Comparison of ENCODE assay signal across 27 cellular contexts in the genomic region with DNA sequence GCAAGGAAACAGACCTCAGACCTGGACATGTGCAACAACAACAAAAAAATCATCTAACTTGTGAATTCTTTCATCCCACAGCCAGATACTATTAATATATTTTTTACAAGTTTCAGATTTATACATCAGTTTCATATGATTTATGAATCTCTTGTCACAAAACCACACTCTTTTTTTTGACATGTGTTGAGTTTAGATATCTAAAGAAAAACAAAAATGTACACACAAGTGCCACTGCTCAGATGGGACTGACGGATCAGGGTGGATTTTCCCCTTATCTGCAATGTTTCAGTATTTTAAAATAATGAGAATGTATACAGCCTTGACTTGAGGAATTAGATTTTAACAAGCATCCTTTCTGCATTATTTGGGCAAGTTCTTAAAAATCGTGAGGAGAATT.
"Had no signal": no experiment of that assay in that cellular context is flagged by ENCODE, and none has a peak within 500 bp of the region (broad histone marks: within the 10 kb centered on the region; RNA-seq: fewer than 3 reads in every experiment).

No MANE protein-coding gene starts in this region.

- H3K27me3 ChIP-seq: brain microvascular endothelial cell, dorsolateral prefrontal cortex, esophagus muscularis mucosa, foreskin keratinocyte, gastrocnemius medialis, heart left ventricle had no signal

- FAIRE-seq: astrocyte, bronchial epithelial cell had no signal

- H3K9me3 ChIP-seq: esophagus muscularis mucosa, gastrocnemius medialis, heart left ventricle had no signal

- H3K27ac ChIP-seq: brain microvascular endothelial cell, coronary artery, dorsolateral prefrontal cortex, esophagus muscularis mucosa, foreskin keratinocyte, gastrocnemius medialis, heart left ventricle had no signal

- ATAC-seq: activated CD4-positive, alpha-beta T cell treated with anti-CD3 and anti-CD28 coated beads for 36 hours; activated T-cell treated with anti-CD3 and anti-CD28 coated beads, Interleukin-2, amount 50 U/mL, for 4 hours; activated T-helper 17 cell treated with anti-CD3 and anti-CD28 coated beads, Interleukin-2, amount 50 U/mL, for 72 hours; foreskin keratinocyte; gastrocnemius medialis; heart left ventricle had no signal

- DNase-seq: activated CD4-positive, alpha-beta memory T cell treated with anti-CD3 and anti-CD28 coated beads for 36 hours; activated CD4-positive, alpha-beta T cell treated with anti-CD3 and anti-CD28 coated beads for 36 hours; activated CD4-positive, alpha-beta T cell treated with anti-CD3 and anti-CD28 coated beads, Interleukin-2, amount 10 ng/mL, durations not matched to agents 24 days and 14 days; activated CD4-positive, CD25-positive, alpha-beta regulatory T cell; activated CD4-positive, CD25-positive, alpha-beta regulatory T cell treated with anti-CD3 and anti-CD28 coated beads, Interleukin-2, amount 50 U/mL, for 72 hours; activated CD8-positive, alpha-beta memory T cell treated with anti-CD3 and anti-CD28 coated beads for 24 hours; activated effector memory CD4-positive, alpha-beta T cell treated with Interleukin-2 at 50 U/mL for 16 hours; activated gamma-delta T cell treated with Interleukin-2 at 50 U/mL for 16 hours; activated naive CD4-positive, alpha-beta T cell treated with anti-CD3 and anti-CD28 coated beads, Interleukin-2, amount 50 U/mL, for 16 hours; activated naive CD4-positive, alpha-beta T cell treated with Interleukin-2 at 50 U/mL for 16 hours; activated T-cell treated with anti-CD3 and anti-CD28 coated beads, Interleukin-2, amount 50 U/mL, for 4 hours; amniotic stem cell; brain microvascular endothelial cell; dorsolateral prefrontal cortex; effector memory CD4-positive, alpha-beta T cell; endodermal cell; foreskin keratinocyte; gastrocnemius medialis; glutamatergic neuron; heart left ventricle; T-helper 1 cell; T-helper 2 cell had no signal

- H3K4me3 ChIP-seq: coronary artery, dorsolateral prefrontal cortex, esophagus muscularis mucosa, gastrocnemius medialis, heart left ventricle had no signal

- H3K4me1 ChIP-seq: esophagus muscularis mucosa, foreskin keratinocyte, gastrocnemius medialis, heart left ventricle had no signal

- H3K36me3 ChIP-seq: brain microvascular endothelial cell, esophagus muscularis mucosa, gastrocnemius medialis, heart left ventricle had no signal
